10 cellular contexts compared by ENCODE assay signal in genomic region chr10:131840788-131841118, GRCh38.
DNase-seq lines count a peak whose midpoint lies in the region; ATAC-seq, FAIRE-seq and TF ChIP-seq lines count a peak whose summit lies in the region.
"Had no signal": no experiment of that assay in that cellular context is flagged by ENCODE, and none has a peak within 500 bp of the region (broad histone marks: within the 10 kb centered on the region; RNA-seq: fewer than 3 reads in every experiment).

No MANE protein-coding gene starts in this region.

- peak overlapping the region; percentile 7; the same call in 1 of the 2 replicates for H2AK5ac ChIP-seq in H1 (ENCODE audit: low read depth, low read length)

- H3K4me2 ChIP-seq in H1 (ENCODE audit: insufficient read depth in 1 of 2, low read depth in 2 of 2, low read length in 2 of 2), result no peak overlapping the region

- H3K23ac ChIP-seq in H1 (ENCODE audit: insufficient read length), result no peak overlapping the region

- no peak overlapping the region for H3K4me3 ChIP-seq in HEK293 (ENCODE audit: low read depth, low read length)
- no peak overlapping the region for H3K4me3 ChIP-seq in H1 (ENCODE audit: extremely low read depth in 1 of 4, insufficient read depth in 2 of 4, low read depth in 3 of 4, low read length in 4 of 4)

- H3K36me3 ChIP-seq in HEK293 (ENCODE audit: control insufficient read depth in 2 of 2, insufficient read depth in 1 of 2, low read length in 2 of 2) (no peaks in the 10 kb centered on the region), H1 (ENCODE audit: control insufficient read depth in 2 of 4, insufficient read depth in 4 of 4, low read length in 3 of 4) (no peaks in the 10 kb centered on the region; a peak in 1 of 8 replicates)

- no peak overlapping the region for H2BK5ac ChIP-seq in H1 (ENCODE audit: low read depth, low read length)

- H2BK20ac ChIP-seq in H1 (ENCODE audit: low read length), result no peak overlapping the region

- 0 out of 2 replicates have a peak overlapping the region, but pooled peaks have one; percentile 11 for H2BK15ac ChIP-seq in H1 (ENCODE audit: low read length)

- H3K56ac ChIP-seq in H1 (replicated peaks; ENCODE audit: insufficient read length, low read depth, low read length), result peak overlapping the region; percentile 93

- no peak overlapping the region for H3K18ac ChIP-seq in H1 (ENCODE audit: extremely low read depth, low read length)

- no peak overlapping the region for H2BK120ac ChIP-seq in H1 (replicated peaks; ENCODE audit: low read depth, low read length)

- H3K4me3 Mint-ChIP-seq in natural killer cell (no peak overlapping the region), osteocyte (ENCODE audit: unreplicated experiment) (no peak overlapping the region)
- no peak overlapping the region for H3K4me3 Mint-ChIP-seq in natural killer cell treated with Interleukin-12 subunit alpha and Interleukin-12 subunit beta and Interleukin-15 and Interleukin-18, amount 100 ng/mL, for 72 hours
- H3K4me3 Mint-ChIP-seq: CD4-positive, CD25-positive, alpha-beta regulatory T cell had no signal

- H4K8ac ChIP-seq in H1 (ENCODE audit: extremely low read depth, insufficient read depth, low read length), result no peak overlapping the region

- TF ChIP-seq CTCF in natural killer cell (IDR thresholded peaks at IDR 0.05) (no peak), HEK293 (tag by site-specific recombination; IDR thresholded peaks at IDR 0.05) (no peak), H1 (IDR thresholded peaks at IDR 0.05; ENCODE audit: control extremely low read depth in 1 of 3, insufficient read depth in 1 of 3, low read depth in 1 of 3, low read length in 3 of 3) (no peak), osteocyte (IDR thresholded peaks at IDR 0.05) (no peak)

- intact Hi-C loops in natural killer cell (cut with micrococcal nuclease), result no loop called here

- TF ChIP-seq POLR2A in H1 (IDR thresholded peaks at IDR 0.05; ENCODE audit: control extremely low read depth in 1 of 2, low read depth in 2 of 2, low read length in 2 of 2), result no peak

- peak overlapping the region; percentile 82 for H4K91ac ChIP-seq in H1 (replicated peaks; ENCODE audit: insufficient read length, low read length)

- TF ChIP-seq RAD21 in H1 (IDR thresholded peaks at IDR 0.05 in 1 of 2, conservative IDR thresholded peaks at IDR 0.05 in 1 of 2; ENCODE audit: low read depth in 2 of 2, low read length in 2 of 2), result no peak

- no peaks in the 10 kb centered on the region for H3K79me1 ChIP-seq in H1 (ENCODE audit: low read depth, low read length)

- no peak overlapping the region for H2AFZ ChIP-seq in H1 (ENCODE audit: low read length)

- peaks cover 3% of the 10 kb centered on the region; the same call in 1 of the 2 replicates for H3K23me2 ChIP-seq in H1 (ENCODE audit: low read depth, low read length)

- ATAC-seq in natural killer cell, result no peak
- ATAC-seq in natural killer cell treated with Interleukin-12 subunit alpha and Interleukin-12 subunit beta and Interleukin-15 and Interleukin-18, amount 100 ng/mL, for 72 hours, result no peak
- ATAC-seq in stimulated activated naive CD8-positive, alpha-beta T cell treated with anti-CD3 and anti-CD28 coated beads, Interleukin-15, Interleukin-2, amounts not matched to agents 100 U/mL and 50 U/mL, for 24 hours, result no peak

- TF ChIP-seq EP300 in H1 (IDR thresholded peaks at IDR 0.05; ENCODE audit: borderline replicate concordance in 1 of 2, low read depth in 2 of 2, low read length in 2 of 2), result no peak

- H3K4me1 Mint-ChIP-seq in natural killer cell (no peaks in the 10 kb centered on the region), osteocyte (ENCODE audit: unreplicated experiment) (no peaks in the 10 kb centered on the region)
- H3K4me1 Mint-ChIP-seq in natural killer cell treated with Interleukin-12 subunit alpha and Interleukin-12 subunit beta and Interleukin-15 and Interleukin-18, amount 100 ng/mL, for 72 hours (ENCODE audit: low read depth in 2 of 2), result no peaks in the 10 kb centered on the region
- H3K4me1 Mint-ChIP-seq: CD4-positive, CD25-positive, alpha-beta regulatory T cell had no signal

- CTCF ChIA-PET in HEK293 (lab: Yijun Ruan, JAX) (no interaction called here), H1 (lab: Charles Lee; ENCODE audit: partially characterized antibody) (interaction anchor here (0.7 to 3.6 kb wide), 23 partner anchors 10 to 716 kb away, joined by 3 to 17 read pairs (median 4); no protein-coding TSS in a partner anchor)

- H4K5ac ChIP-seq in H1 (ENCODE audit: insufficient read length, low read depth, low read length), result no peak overlapping the region

- peaks cover 0 to 5% of the 10 kb centered on the region in 2 experiments for H4K20me1 ChIP-seq in H1 (replicated peaks in 1 of 2; ENCODE audit: control insufficient read depth in 1 of 2, insufficient read depth in 2 of 2, low read length in 2 of 2)

- H3K4ac ChIP-seq in H1 (replicated peaks; ENCODE audit: insufficient read length, low read depth, low read length), result no peak overlapping the region

- peak; percentile 6 for DNase-seq in natural killer cell
- no peak for DNase-seq in natural killer cell treated with Interleukin-12 subunit alpha and Interleukin-12 subunit beta and Interleukin-15 and Interleukin-18, amount 100 ng/mL, for 72 hours (ENCODE audit: low spot score)
- DNase-seq in H1 (ENCODE audit: low read depth in 1 of 2, low spot score in 2 of 2), result no peak
- no peak for DNase-seq in osteocyte (ENCODE audit: extremely low spot score, unreplicated experiment)
- DNase-seq in stimulated activated naive CD8-positive, alpha-beta T cell treated with anti-CD3 and anti-CD28 coated beads, Interleukin-15, Interleukin-2, amounts not matched to agents 100 U/mL and 50 U/mL, for 24 hours, result no peak
- no peak for DNase-seq in AG20443 (ENCODE audit: low spot score)
- DNase-seq: CD4-positive, CD25-positive, alpha-beta regulatory T cell; GF-D8 had no signal

- WGBS in H1 (ENCODE audit: extremely low coverage in 1 of 2, insufficient coverage in 1 of 2, insufficient read length in 1 of 2, insufficient replicate concordance in 2 of 2, low coverage in 1 of 2, low lambda C conversion rate in 2 of 2, missing lambda C conversion rate in 1 of 2), 2 experiments, result 86% methylated on average over 3 of the region's 3 CpGs; no CpG with 5 or more reads in 1 of the 2 experiments

- H3K9ac ChIP-seq in H1 (replicated peaks in 1 of 4; ENCODE audit: extremely low read depth in 1 of 4, low read depth in 3 of 4, low read length in 3 of 4), result no peak overlapping the region; a peak in 1 of 7 replicates

- no peaks in the 10 kb centered on the region for H3K27me3 ChIP-seq in H1 (replicated peaks in 1 of 4; ENCODE audit: control insufficient read depth in 3 of 4, extremely low read depth in 1 of 4, insufficient read depth in 3 of 4, low read length in 3 of 4)

- H3K27ac ChIP-seq in HEK293 (ENCODE audit: extremely low read depth, low read depth, low read length), result no peak overlapping the region
- H3K27ac ChIP-seq in H1 (ENCODE audit: low read depth, low read length), result no peak overlapping the region

- H3K27me3 Mint-ChIP-seq in natural killer cell (ENCODE audit: low read depth in 2 of 2), result no peaks in the 10 kb centered on the region
- peaks cover 0 to 7% of the 10 kb centered on the region in 2 donors for H3K27me3 Mint-ChIP-seq in natural killer cell treated with Interleukin-12 subunit alpha and Interleukin-12 subunit beta and Interleukin-15 and Interleukin-18, amount 100 ng/mL, for 72 hours
- H3K27me3 Mint-ChIP-seq in osteocyte (ENCODE audit: unreplicated experiment), result no peaks in the 10 kb centered on the region

- H3K27ac Mint-ChIP-seq in natural killer cell, result no peak overlapping the region
- H3K27ac Mint-ChIP-seq in natural killer cell treated with Interleukin-12 subunit alpha and Interleukin-12 subunit beta and Interleukin-15 and Interleukin-18, amount 100 ng/mL, for 72 hours, result no peak overlapping the region
- H3K27ac Mint-ChIP-seq in osteocyte (ENCODE audit: unreplicated experiment), result no peak overlapping the region
- H3K27ac Mint-ChIP-seq: CD4-positive, CD25-positive, alpha-beta regulatory T cell had no signal

- FAIRE-seq in H1 (lab: Jason Lieb, UNC), result no peak
- FAIRE-seq: A204.1 had no signal

- no peaks in the 10 kb centered on the region for H3K9me3 Mint-ChIP-seq in natural killer cell
- no peaks in the 10 kb centered on the region for H3K9me3 Mint-ChIP-seq in natural killer cell treated with Interleukin-12 subunit alpha and Interleukin-12 subunit beta and Interleukin-15 and Interleukin-18, amount 100 ng/mL, for 72 hours
- peaks cover 2% of the 10 kb centered on the region for H3K9me3 Mint-ChIP-seq in osteocyte (ENCODE audit: unreplicated experiment)
- H3K9me3 Mint-ChIP-seq: CD4-positive, CD25-positive, alpha-beta regulatory T cell had no signal

- POLR2A ChIA-PET in HEK293 (lab: Yijun Ruan, JAX) (no interaction called here), H1 (lab: Charles Lee; ENCODE audit: partially characterized antibody) (no interaction called here)

- H3K79me2 ChIP-seq in H1 (ENCODE audit: control insufficient read depth in 1 of 2, insufficient read depth in 2 of 2, low read length in 2 of 2), result no peaks in the 10 kb centered on the region; a peak in 1 of 4 replicates

- H3K9me3 ChIP-seq in HEK293 (ENCODE audit: control insufficient read depth, insufficient read depth, low read depth, low read length), result no peaks in the 10 kb centered on the region
- no peaks in the 10 kb centered on the region; a peak in 1 of 4 replicates for H3K9me3 ChIP-seq in H1 (ENCODE audit: insufficient read depth in 2 of 2, low read depth in 1 of 2, low read length in 1 of 2)

- H2BK12ac ChIP-seq in H1 (ENCODE audit: low read depth, low read length), result peak overlapping the region; percentile 40; the same call in 1 of the 2 replicates

- no peak overlapping the region for H3K14ac ChIP-seq in H1 (ENCODE audit: insufficient read length)

- H3K36me3 Mint-ChIP-seq in natural killer cell, result no peaks in the 10 kb centered on the region
- no peaks in the 10 kb centered on the region for H3K36me3 Mint-ChIP-seq in natural killer cell treated with Interleukin-12 subunit alpha and Interleukin-12 subunit beta and Interleukin-15 and Interleukin-18, amount 100 ng/mL, for 72 hours
- no peaks in the 10 kb centered on the region for H3K36me3 Mint-ChIP-seq in osteocyte (ENCODE audit: unreplicated experiment)
- H3K36me3 Mint-ChIP-seq: CD4-positive, CD25-positive, alpha-beta regulatory T cell had no signal

- no peaks in the 10 kb centered on the region for H3K4me1 ChIP-seq in HEK293 (ENCODE audit: control insufficient read depth, insufficient read depth, low read length)
- no peaks in the 10 kb centered on the region; a peak in 1 of 7 replicates for H3K4me1 ChIP-seq in H1 (replicated peaks in 1 of 4; ENCODE audit: control insufficient read depth in 3 of 4, insufficient read depth in 4 of 4, low read length in 3 of 4)

TF ChIP-seq in HEK293, 187 proteins besides CTCF, POLR2A, EP300 and RAD21 (continues in another document):
- TF ChIP-seq ZNF621 (tag by site-specific recombination; IDR thresholded peaks at IDR 0.05) (no peak; the same call in 1 of the 2 replicates), ZNF311 (tag by site-specific recombination; IDR thresholded peaks at IDR 0.05; ENCODE audit: borderline replicate concordance) (no peak)

TF ChIP-seq in H1, 55 proteins besides CTCF, POLR2A, EP300 and RAD21 (continues in another document):
- TF ChIP-seq EGR1 (IDR thresholded peaks at IDR 0.05; ENCODE audit: borderline replicate concordance, low read depth, low read length), result no peak
- no peak for TF ChIP-seq CBX5 (IDR thresholded peaks at IDR 0.05; ENCODE audit: low read depth, low read length)
- TF ChIP-seq SUZ12 (IDR thresholded peaks at IDR 0.05; ENCODE audit: low read length), result no peak
- no peak for TF ChIP-seq GTF2F1 (IDR thresholded peaks at IDR 0.05; ENCODE audit: borderline replicate concordance, low read depth, low read length)
